In genomic region chr2:227462972-227463931, GRCh38 we compare ENCODE assay signal across 9 cellular contexts. TPM values are rescaled to one million over a fixed set of nuclear protein-coding genes. Genes with fewer than 3 reads are reported as not detected.
A peak's percentile ranks its signal among the peaks of the same experiment; 100 is the strongest.
DNase-seq lines count a peak whose midpoint lies in the region; ATAC-seq and TF ChIP-seq lines count a peak whose summit lies in the region.
"Had no signal": no experiment of that assay in that cellular context is flagged by ENCODE, and none has a peak within 500 bp of the region (broad histone marks: within the 10 kb centered on the region; RNA-seq: fewer than 3 reads in every experiment).

No MANE protein-coding gene starts in this region.

- H3K27me3 ChIP-seq in psoas muscle (ENCODE audit: insufficient read depth in 3 of 3, low read length in 2 of 3): no peaks in the 10 kb centered on the region
- no peaks in the 10 kb centered on the region for H3K27me3 ChIP-seq in tibial nerve

- peak; percentile 38 for ATAC-seq in HG02798 (IDR thresholded peaks at IDR 0.05; ENCODE audit: poor library complexity, unreplicated experiment)
- no peak for ATAC-seq in activated CD8-positive, alpha-beta T cell treated with anti-CD3 and anti-CD28 coated beads, Interleukin-2, amount 10 ng/mL, durations not matched to agents 7 days and 5 days
- ATAC-seq in stimulated activated naive B cell treated with anti-CD40 and anti-IgM and Interleukin-4, amounts not matched to agents 10 μg/mL and 1 μg/mL and 100 μg/mL, for 72 hours (replicated peaks): peak; percentile 43 to 49
- ATAC-seq in psoas muscle: no peak

- peaks cover 6% of the 10 kb centered on the region for H3K36me3 Mint-ChIP-seq in activated naive CD4-positive, alpha-beta T cell treated with anti-CD3 and anti-CD28 coated beads, Interleukin-2, amount 50 U/mL, for 24 hours
- H3K36me3 Mint-ChIP-seq in activated CD8-positive, alpha-beta T cell treated with anti-CD3 and anti-CD28 coated beads, Interleukin-2, amount 10 ng/mL, durations not matched to agents 7 days and 5 days (ENCODE audit: low read depth): peaks cover 2% of the 10 kb centered on the region
- no peaks in the 10 kb centered on the region for H3K36me3 Mint-ChIP-seq in stimulated activated naive B cell treated with anti-CD40 and anti-IgM and Interleukin-4, amounts not matched to agents 10 μg/mL and 1 μg/mL and 100 μg/mL, for 72 hours

- POLR2A ChIA-PET in activated CD8-positive, alpha-beta T cell treated with anti-CD3 and anti-CD28 coated beads, Interleukin-2, amount 10 ng/mL, durations not matched to agents 7 days and 5 days (lab: Charles Lee): no interaction called here

- DNase-seq in activated naive CD4-positive, alpha-beta T cell treated with anti-CD3 and anti-CD28 coated beads, Interleukin-2, amount 50 U/mL, for 16 hours: no peak
- DNase-seq in activated CD8-positive, alpha-beta T cell treated with anti-CD3 and anti-CD28 coated beads, Interleukin-2, amount 10 ng/mL, durations not matched to agents 7 days and 5 days: no peak
- DNase-seq in stimulated activated naive B cell treated with anti-CD40 and anti-IgM and Interleukin-4, amounts not matched to agents 10 μg/mL and 1 μg/mL and 100 μg/mL, for 72 hours: peak; percentile 47
- DNase-seq in psoas muscle (no peak), tibial nerve (ENCODE audit: low spot score in 2 of 2) (no peak), MV-4-11 (lab: John Stamatoyannopoulos, UW) (no peak)
- DNase-seq: NK-92 treated with Interleukin-12 subunit alpha and Interleukin-12 subunit beta, amount 100 ng/mL, for 24 hours had no signal

- H3K9me3 Mint-ChIP-seq in activated naive CD4-positive, alpha-beta T cell treated with anti-CD3 and anti-CD28 coated beads, Interleukin-2, amount 50 U/mL, for 24 hours: no peaks in the 10 kb centered on the region
- no peaks in the 10 kb centered on the region for H3K9me3 Mint-ChIP-seq in activated CD8-positive, alpha-beta T cell treated with anti-CD3 and anti-CD28 coated beads, Interleukin-2, amount 10 ng/mL, durations not matched to agents 7 days and 5 days (ENCODE audit: insufficient read depth)
- H3K9me3 Mint-ChIP-seq in stimulated activated naive B cell treated with anti-CD40 and anti-IgM and Interleukin-4, amounts not matched to agents 10 μg/mL and 1 μg/mL and 100 μg/mL, for 72 hours: no peaks in the 10 kb centered on the region

- H3K27me3 Mint-ChIP-seq in activated naive CD4-positive, alpha-beta T cell treated with anti-CD3 and anti-CD28 coated beads, Interleukin-2, amount 50 U/mL, for 24 hours: no peaks in the 10 kb centered on the region
- H3K27me3 Mint-ChIP-seq in activated CD8-positive, alpha-beta T cell treated with anti-CD3 and anti-CD28 coated beads, Interleukin-2, amount 10 ng/mL, durations not matched to agents 7 days and 5 days (ENCODE audit: low read depth): no peaks in the 10 kb centered on the region
- H3K27me3 Mint-ChIP-seq in stimulated activated naive B cell treated with anti-CD40 and anti-IgM and Interleukin-4, amounts not matched to agents 10 μg/mL and 1 μg/mL and 100 μg/mL, for 72 hours: no peaks in the 10 kb centered on the region

- H3K36me3 ChIP-seq in psoas muscle (ENCODE audit: insufficient read depth in 1 of 2, low read depth in 1 of 2) (no peaks in the 10 kb centered on the region), tibial nerve (no peaks in the 10 kb centered on the region)

- TF ChIP-seq POLR2A in tibial nerve (IDR thresholded peaks at IDR 0.05): no peak

- no peak overlapping the region for H3K4me3 ChIP-seq in psoas muscle
- no peak overlapping the region for H3K4me3 ChIP-seq in tibial nerve

- TF ChIP-seq EP300 in tibial nerve (IDR thresholded peaks at IDR 0.05): no peak

- CTCF ChIA-PET in activated CD8-positive, alpha-beta T cell treated with anti-CD3 and anti-CD28 coated beads, Interleukin-2, amount 10 ng/mL, durations not matched to agents 7 days and 5 days (lab: Charles Lee): interaction anchor here (2.1 kb wide), 1 partner anchor 11 kb away, joined by 26 read pairs; no protein-coding TSS in a partner anchor

- no peaks in the 10 kb centered on the region for H3K4me1 ChIP-seq in psoas muscle
- no peaks in the 10 kb centered on the region for H3K4me1 ChIP-seq in tibial nerve

- peaks cover 94% of the 10 kb centered on the region for H3K4me1 Mint-ChIP-seq in activated naive CD4-positive, alpha-beta T cell treated with anti-CD3 and anti-CD28 coated beads, Interleukin-2, amount 50 U/mL, for 24 hours
- H3K4me1 Mint-ChIP-seq in activated CD8-positive, alpha-beta T cell treated with anti-CD3 and anti-CD28 coated beads, Interleukin-2, amount 10 ng/mL, durations not matched to agents 7 days and 5 days (ENCODE audit: low read depth): peaks cover 82% of the 10 kb centered on the region
- H3K4me1 Mint-ChIP-seq in stimulated activated naive B cell treated with anti-CD40 and anti-IgM and Interleukin-4, amounts not matched to agents 10 μg/mL and 1 μg/mL and 100 μg/mL, for 72 hours: peaks cover 60 to 67% of the 10 kb centered on the region in 2 donors

- H3K27ac ChIP-seq in psoas muscle: no peak overlapping the region
- H3K27ac ChIP-seq in tibial nerve: no peak overlapping the region

- H3K9me3 ChIP-seq in psoas muscle (no peaks in the 10 kb centered on the region), tibial nerve (no peaks in the 10 kb centered on the region)

- intact Hi-C loops in psoas muscle (cut with DNase I): no loop called here

- TF ChIP-seq CTCF in psoas muscle (IDR thresholded peaks at IDR 0.05): no peak
- TF ChIP-seq CTCF in tibial nerve (IDR thresholded peaks at IDR 0.05): no peak

- 79 to 88% (median 83%) methylated on average over 12 to 13 of the region's 13 CpGs for whole genome bisulfite sequencing in psoas muscle, 3 donors
- WGBS in tibial nerve, 2 donors: 68 to 79% methylated on average over 13 of the region's 13 CpGs

- H3K27ac Mint-ChIP-seq in activated naive CD4-positive, alpha-beta T cell treated with anti-CD3 and anti-CD28 coated beads, Interleukin-2, amount 50 U/mL, for 24 hours: peak overlapping the region; percentile 97
- peak overlapping the region; percentile 86 for H3K27ac Mint-ChIP-seq in activated CD8-positive, alpha-beta T cell treated with anti-CD3 and anti-CD28 coated beads, Interleukin-2, amount 10 ng/mL, durations not matched to agents 7 days and 5 days
- peak overlapping the region; percentile 93 for H3K27ac Mint-ChIP-seq in stimulated activated naive B cell treated with anti-CD40 and anti-IgM and Interleukin-4, amounts not matched to agents 10 μg/mL and 1 μg/mL and 100 μg/mL, for 72 hours

- H3K4me3 Mint-ChIP-seq in activated naive CD4-positive, alpha-beta T cell treated with anti-CD3 and anti-CD28 coated beads, Interleukin-2, amount 50 U/mL, for 24 hours: peak overlapping the region; percentile 83
- no peak overlapping the region for H3K4me3 Mint-ChIP-seq in activated CD8-positive, alpha-beta T cell treated with anti-CD3 and anti-CD28 coated beads, Interleukin-2, amount 10 ng/mL, durations not matched to agents 7 days and 5 days
- peak overlapping the region; percentile 39 to 40 for H3K4me3 Mint-ChIP-seq in stimulated activated naive B cell treated with anti-CD40 and anti-IgM and Interleukin-4, amounts not matched to agents 10 μg/mL and 1 μg/mL and 100 μg/mL, for 72 hours

RNA-seq across cellular contexts. Expression of gene AGFG1, which starts 8.7 kb away (rescaled TPM):
- 10 to 100 TPM; 65.6 to 71.2 TPM for total RNA-seq in activated CD8-positive, alpha-beta T cell treated with anti-CD3 and anti-CD28 coated beads, Interleukin-2, amount 10 ng/mL, durations not matched to agents 7 days and 5 days
- total RNA-seq in psoas muscle: 10 to 100 TPM; 54.9 to 68.2 (median 58.9) TPM
- 10 to 100 TPM; 19.0 to 41.4 (median 37.5) TPM for polyA plus RNA-seq in psoas muscle
- 10 to 100 TPM; 42.1 to 83.1 (median 53.5) TPM for total RNA-seq in tibial nerve

Comparison
In these comparisons a context has a peak if more than half of its experiments do, and no peak if none do; other contexts are left out.
1. ATAC-seq: peak in HG02798 (single experiment) and stimulated activated naive B cell treated with anti-CD40 and anti-IgM and Interleukin-4, amounts not matched to agents 10 μg/mL and 1 μg/mL and 100 μg/mL, for 72 hours (2 of 2); none in activated CD8-positive, alpha-beta T cell treated with anti-CD3 and anti-CD28 coated beads, Interleukin-2, amount 10 ng/mL, durations not matched to agents 7 days and 5 days (single experiment) and psoas muscle (0 of 4).
2. Peak in every context shown above with its lines, with median percentiles within 50 percentile points of each other: H3K27ac Mint-ChIP-seq.